ENCODE assay signal across 27 cellular contexts in genomic region chr4:103097112-103097511, GRCh38.
"Had no signal": no experiment of that assay in that cellular context is flagged by ENCODE, and none has a peak within 500 bp of the region (broad histone marks: within the 10 kb centered on the region; RNA-seq: fewer than 3 reads in every experiment).

No MANE protein-coding gene starts in this region.

- H3K9ac ChIP-seq: neural progenitor cell had no signal

- H3K4me3 Mint-ChIP-seq: central memory CD8-positive, alpha-beta T cell; effector memory CD8-positive, alpha-beta T cell; stimulated activated memory B cell treated with anti-CD40 and anti-IgM and Interleukin-4, amounts not matched to agents 10 μg/mL and 1 μg/mL and 100 μg/mL, for 72 hours; stimulated activated naive CD8-positive, alpha-beta T cell treated with anti-CD3 and anti-CD28 coated beads, Interleukin-15, amount 100 ng/mL, for 72 hours had no signal

- H3K27ac Mint-ChIP-seq: effector memory CD8-positive, alpha-beta T cell; neural progenitor cell; stimulated activated memory B cell treated with anti-CD40 and anti-IgM and Interleukin-4, amounts not matched to agents 10 μg/mL and 1 μg/mL and 100 μg/mL, for 72 hours had no signal

- H3K9me3 Mint-ChIP-seq: central memory CD8-positive, alpha-beta T cell; effector memory CD8-positive, alpha-beta T cell; immature natural killer cell; naive B cell; neural progenitor cell; stimulated activated memory B cell treated with anti-CD40 and anti-IgM and Interleukin-4, amounts not matched to agents 10 μg/mL and 1 μg/mL and 100 μg/mL, for 72 hours; stimulated activated naive CD8-positive, alpha-beta T cell treated with anti-CD3 and anti-CD28 coated beads, Interleukin-15, amount 100 ng/mL, for 72 hours had no signal

- H3K9me3 ChIP-seq: esophagus squamous epithelium, gastroesophageal sphincter, ovary, spleen, testis, tibial nerve had no signal

- H3K27ac ChIP-seq: epithelial cell of prostate, esophagus squamous epithelium, neural progenitor cell, ovary, spleen, testis, tibial nerve had no signal

- H3K36me3 Mint-ChIP-seq: immature natural killer cell; naive B cell; stimulated activated memory B cell treated with anti-CD40 and anti-IgM and Interleukin-4, amounts not matched to agents 10 μg/mL and 1 μg/mL and 100 μg/mL, for 72 hours had no signal

- H3K4me2 ChIP-seq: neural progenitor cell had no signal

- ATAC-seq: effector memory CD8-positive, alpha-beta T cell; gastroesophageal sphincter; left cardiac atrium; left ventricle myocardium superior; right cardiac atrium; stimulated activated memory B cell treated with anti-CD40 and anti-IgM and Interleukin-4, amounts not matched to agents 10 μg/mL and 1 μg/mL and 100 μg/mL, for 72 hours; stimulated activated naive CD8-positive, alpha-beta T cell treated with anti-CD3 and anti-CD28 coated beads, Interleukin-15, amount 100 ng/mL, for 72 hours had no signal

- DNase-seq: cortex of kidney; dorsolateral prefrontal cortex; effector memory CD8-positive, alpha-beta T cell; esophagus squamous epithelium; foreskin fibroblast; glutamatergic neuron; immature natural killer cell; left cardiac atrium; left ventricle myocardium superior; mesendoderm; naive B cell; nucleus accumbens; ovary; right cardiac atrium; spleen; stimulated activated CD4-positive, alpha-beta T cell treated with anti-CD3 and anti-CD28 coated beads, Interleukin-15, amount 100 ng/mL, for 24 hours; stimulated activated CD4-positive, alpha-beta T cell treated with anti-CD3 and anti-CD28 coated beads, Interleukin-1b, Interleukin-23, amount 100 ng/mL, for 48 hours; stimulated activated CD4-positive, alpha-beta T cell treated with anti-CD3 and anti-CD28 coated beads, Interleukin-4, amount 100 ng/mL, for 24 hours; stimulated activated naive CD8-positive, alpha-beta T cell treated with anti-CD3 and anti-CD28 coated beads, Interleukin-15, amount 100 ng/mL, for 72 hours; testis had no signal

- H3K36me3 ChIP-seq: neural progenitor cell, ovary had no signal

- H3K27me3 Mint-ChIP-seq: central memory CD8-positive, alpha-beta T cell; effector memory CD8-positive, alpha-beta T cell; naive B cell; stimulated activated memory B cell treated with anti-CD40 and anti-IgM and Interleukin-4, amounts not matched to agents 10 μg/mL and 1 μg/mL and 100 μg/mL, for 72 hours; stimulated activated naive CD8-positive, alpha-beta T cell treated with anti-CD3 and anti-CD28 coated beads, Interleukin-15, amount 100 ng/mL, for 72 hours had no signal

- H3K4me3 ChIP-seq: dorsolateral prefrontal cortex, esophagus squamous epithelium, gastroesophageal sphincter, neural progenitor cell, ovary, spleen, testis, tibial nerve had no signal

- H3K27me3 ChIP-seq: dorsolateral prefrontal cortex, esophagus squamous epithelium, gastroesophageal sphincter, neural progenitor cell, ovary, spleen, testis, tibial nerve had no signal

- FAIRE-seq: keratinocyte had no signal

- H2AFZ ChIP-seq: neural progenitor cell had no signal
